In the genomic region with DNA sequence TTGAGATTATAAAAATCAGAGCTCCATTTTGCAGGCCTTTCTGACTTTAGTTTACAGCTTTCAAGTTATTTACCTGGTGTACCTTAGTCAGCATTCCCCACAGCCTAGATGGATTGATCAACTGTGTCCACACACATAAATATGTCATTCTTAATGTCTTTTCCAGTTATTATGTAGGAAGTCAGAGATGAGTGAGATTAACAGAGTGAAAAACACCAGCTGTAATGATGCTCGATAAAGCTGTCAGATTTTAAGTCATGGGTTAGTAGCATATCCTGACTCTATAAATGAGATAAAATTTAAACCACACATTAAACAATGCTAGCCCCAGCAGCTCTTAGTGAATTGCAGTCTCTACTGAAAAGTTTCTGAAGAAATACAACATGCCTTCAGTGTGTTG, we compare ENCODE assay signal across 26 cellular contexts. TPM values are rescaled to one million over a fixed set of nuclear protein-coding genes. Genes with fewer than 3 reads are reported as not detected.
DNase-seq lines count a peak whose midpoint lies in the region; ATAC-seq and TF ChIP-seq lines count a peak whose summit lies in the region.
"Had no signal": no experiment of that assay in that cellular context is flagged by ENCODE, and none has a peak within 500 bp of the region (broad histone marks: within the 10 kb centered on the region; RNA-seq: fewer than 3 reads in every experiment).

No MANE protein-coding gene starts in this region.

- in situ Hi-C loops in T47D (cut with HindIII; ENCODE audit: low pct_unique_long_range_greater_than_20kb, low sequenced_read_pairs), result no loop called here

- no peak for TF ChIP-seq POLR2A in breast epithelium (IDR thresholded peaks at IDR 0.05)

- no peak for TF ChIP-seq CTCF in breast epithelium (IDR thresholded peaks at IDR 0.05)
- TF ChIP-seq CTCF in parathyroid adenoma (IDR thresholded peaks at IDR 0.05), result no peak
- no peak for TF ChIP-seq CTCF in progenitor cell of endocrine pancreas (IDR thresholded peaks at IDR 0.05; ENCODE audit: unreplicated experiment)

- H3K27me3 ChIP-seq in breast epithelium (no peaks in the 10 kb centered on the region), parathyroid adenoma (ENCODE audit: control insufficient read depth, insufficient read depth, low read length) (no peaks in the 10 kb centered on the region)
- H3K27me3 ChIP-seq: BE2C had no signal

- H2AFZ ChIP-seq in parathyroid adenoma, result peak overlapping the region; percentile 21

- H3K36me3 ChIP-seq in breast epithelium, result no peaks in the 10 kb centered on the region
- H3K36me3 ChIP-seq in parathyroid adenoma (ENCODE audit: control insufficient read depth, insufficient read depth, low read length), result no peaks in the 10 kb centered on the region
- H3K36me3 ChIP-seq: BE2C had no signal

- no peak overlapping the region for H3K4me2 ChIP-seq in parathyroid adenoma (ENCODE audit: low read length)
- H3K4me2 ChIP-seq: KMS-11 had no signal

- H3K36me3 Mint-ChIP-seq in progenitor cell of endocrine pancreas (ENCODE audit: insufficient read depth), result no peaks in the 10 kb centered on the region
- no peaks in the 10 kb centered on the region for H3K36me3 Mint-ChIP-seq in stimulated activated effector memory CD8-positive, alpha-beta T cell treated with anti-CD3 and anti-CD28 coated beads, Interleukin-12 subunit alpha, Interleukin-12 subunit beta, amount 100 ng/mL, for 72 hours
- H3K36me3 Mint-ChIP-seq: CD14-positive monocyte; CD8-positive, alpha-beta memory T cell; IgD-negative memory B cell had no signal

- no peaks in the 10 kb centered on the region for H3K9me3 Mint-ChIP-seq in progenitor cell of endocrine pancreas (ENCODE audit: low read depth)
- no peaks in the 10 kb centered on the region for H3K9me3 Mint-ChIP-seq in stimulated activated effector memory CD8-positive, alpha-beta T cell treated with anti-CD3 and anti-CD28 coated beads, Interleukin-12 subunit alpha, Interleukin-12 subunit beta, amount 100 ng/mL, for 72 hours
- H3K9me3 Mint-ChIP-seq: H9, IgD-negative memory B cell had no signal

- ATAC-seq in SK-N-SH treated with all-trans-retinoic acid at 6 μM for 48 hours (no peak), GM21515 (IDR thresholded peaks at IDR 0.05; ENCODE audit: unreplicated experiment) (no peak)
- ATAC-seq in stimulated activated effector memory CD8-positive, alpha-beta T cell treated with anti-CD3 and anti-CD28 coated beads, Interleukin-12 subunit alpha, Interleukin-12 subunit beta, amount 100 ng/mL, for 72 hours, result no peak

- H3K9ac ChIP-seq in parathyroid adenoma, result no peak overlapping the region
- H3K9ac ChIP-seq: KMS-11 had no signal

- no peaks in the 10 kb centered on the region for H3K79me2 ChIP-seq in parathyroid adenoma

- DNase-seq in T47D (ENCODE audit: low read depth in 1 of 2, low spot score in 1 of 2) (peak; percentile 11 to 41), breast epithelium (ENCODE audit: low spot score in 2 of 2) (no peak), progenitor cell of endocrine pancreas (ENCODE audit: low spot score, unreplicated experiment) (no peak), T-helper 1 cell (no peak)
- DNase-seq in stimulated activated effector memory CD8-positive, alpha-beta T cell treated with anti-CD3 and anti-CD28 coated beads, Interleukin-12 subunit alpha, Interleukin-12 subunit beta, amount 100 ng/mL, for 72 hours (ENCODE audit: low spot score in 2 of 2), result no peak
- DNase-seq: 8988T; ACHN; BE2C; CD8-positive, alpha-beta memory T cell; DMS79 treated with DMSO at 0.1 percent for 48 hours; GF-D8; H9; NCI-H1048; NCI-H1694; NCI-H2029 treated with DMSO at 0.1 percent for 48 hours; NCI-H2227 treated with DMSO at 0.1 percent for 48 hours; NCI-H526 treated with DMSO at 0.1 percent for 48 hours; OCI-M1; SIG-M5 had no signal

- no peak overlapping the region for H3K4me3 Mint-ChIP-seq in progenitor cell of endocrine pancreas (ENCODE audit: low read depth)
- H3K4me3 Mint-ChIP-seq in stimulated activated effector memory CD8-positive, alpha-beta T cell treated with anti-CD3 and anti-CD28 coated beads, Interleukin-12 subunit alpha, Interleukin-12 subunit beta, amount 100 ng/mL, for 72 hours, result no peak overlapping the region
- H3K4me3 Mint-ChIP-seq: CD14-positive monocyte; CD8-positive, alpha-beta memory T cell; H9; IgD-negative memory B cell had no signal

- H3K27ac ChIP-seq in breast epithelium, result no peak overlapping the region
- H3K27ac ChIP-seq in parathyroid adenoma, result no peak overlapping the region
- H3K27ac ChIP-seq: HL-60, KMS-11 had no signal

- peaks cover 17% of the 10 kb centered on the region for H3K4me1 Mint-ChIP-seq in progenitor cell of endocrine pancreas (ENCODE audit: low read depth)
- no peaks in the 10 kb centered on the region for H3K4me1 Mint-ChIP-seq in stimulated activated effector memory CD8-positive, alpha-beta T cell treated with anti-CD3 and anti-CD28 coated beads, Interleukin-12 subunit alpha, Interleukin-12 subunit beta, amount 100 ng/mL, for 72 hours
- H3K4me1 Mint-ChIP-seq: CD14-positive monocyte; CD8-positive, alpha-beta memory T cell; IgD-negative memory B cell had no signal

- no peaks in the 10 kb centered on the region for H3K27me3 Mint-ChIP-seq in progenitor cell of endocrine pancreas
- H3K27me3 Mint-ChIP-seq: IgD-negative memory B cell had no signal

- H3K9me3 ChIP-seq in breast epithelium (no peaks in the 10 kb centered on the region), parathyroid adenoma (ENCODE audit: control insufficient read depth, low read length) (no peaks in the 10 kb centered on the region)
- H3K9me3 ChIP-seq: BE2C had no signal

- H3K4me3 ChIP-seq in breast epithelium, result no peak overlapping the region
- no peak overlapping the region for H3K4me3 ChIP-seq in parathyroid adenoma (ENCODE audit: low read depth, low read length)

- no peak overlapping the region for H3K27ac Mint-ChIP-seq in progenitor cell of endocrine pancreas
- no peak overlapping the region for H3K27ac Mint-ChIP-seq in stimulated activated effector memory CD8-positive, alpha-beta T cell treated with anti-CD3 and anti-CD28 coated beads, Interleukin-12 subunit alpha, Interleukin-12 subunit beta, amount 100 ng/mL, for 72 hours
- H3K27ac Mint-ChIP-seq: CD14-positive monocyte; CD8-positive, alpha-beta memory T cell; H9; IgD-negative memory B cell had no signal

- H3K4me1 ChIP-seq in breast epithelium (no peaks in the 10 kb centered on the region), parathyroid adenoma (no peaks in the 10 kb centered on the region)
- H3K4me1 ChIP-seq: BE2C had no signal

- intact Hi-C loops in breast epithelium (cut with DNase I; ENCODE audit: low total_unique reads), result no loop called here

TF ChIP-seq in SK-N-SH treated with all-trans-retinoic acid at 6 μM for 48 hours, 23 proteins besides CTCF, POLR2A, EP300 and RAD21:
- TF ChIP-seq TOX (CRISPR knock-in tag; IDR thresholded peaks at IDR 0.05; ENCODE audit: borderline replicate concordance), result no peak
- TF ChIP-seq ZNF70 (CRISPR knock-in tag; IDR thresholded peaks at IDR 0.05), result no peak
- TF ChIP-seq ZFP30 (CRISPR knock-in tag; IDR thresholded peaks at IDR 0.05), result no peak
- peak; percentile 76 for TF ChIP-seq ISL1 (CRISPR knock-in tag; IDR thresholded peaks at IDR 0.05)
- TF ChIP-seq GLIS3 (CRISPR knock-in tag; IDR thresholded peaks at IDR 0.05), result no peak
- no peak for TF ChIP-seq RARB (CRISPR knock-in tag; IDR thresholded peaks at IDR 0.05)
- no peak for TF ChIP-seq ZC3H10 (CRISPR knock-in tag; IDR thresholded peaks at IDR 0.05)
- TF ChIP-seq ZNF565 (CRISPR knock-in tag; conservative IDR thresholded peaks at IDR 0.05; ENCODE audit: low read depth), result no peak

RNA-seq across cellular contexts. Expression of gene NUDT12, which starts 48.9 kb away (rescaled TPM):
- total RNA-seq in breast epithelium (10 to 100 TPM; 11.8 to 31.0 (median 12.8) TPM), progenitor cell of endocrine pancreas (13.0 and 14.5 TPM in 2 replicates)

Comparison
In these comparisons a context has a peak if more than half of its experiments do, and no peak if none do; other contexts are left out.
1. DNase-seq: peak in T47D (2 of 2); none in breast epithelium (0 of 2), progenitor cell of endocrine pancreas (single experiment), T-helper 1 cell (0 of 5) and stimulated activated effector memory CD8-positive, alpha-beta T cell treated with anti-CD3 and anti-CD28 coated beads, Interleukin-12 subunit alpha, Interleukin-12 subunit beta, amount 100 ng/mL, for 72 hours (0 of 2).